21 cellular contexts compared by ENCODE assay signal in genomic region chr12:31218203-31219025, GRCh38.
"Had no signal": no experiment of that assay in that cellular context is flagged by ENCODE, and none has a peak within 500 bp of the region (broad histone marks: within the 10 kb centered on the region; RNA-seq: fewer than 3 reads in every experiment).

No MANE protein-coding gene starts in this region.

- H3K9me3 Mint-ChIP-seq: activated B cell treated with CpG ODN at 0.5 μM for 24 hours; activated CD8-positive, alpha-beta T cell treated with anti-CD3 and anti-CD28 coated beads for 36 hours; activated naive CD4-positive, alpha-beta T cell treated with anti-CD3 and anti-CD28 coated beads for 36 hours; activated T-cell treated with anti-CD3 and anti-CD28 coated beads, Interleukin-2, amount 50 U/mL, for 24 hours; memory B cell; naive thymus-derived CD4-positive, alpha-beta T cell; stimulated activated naive CD8-positive, alpha-beta T cell treated with anti-CD3 and anti-CD28 coated beads, Interleukin-15, amount 100 ng/mL, for 72 hours had no signal

- H3K4me1 Mint-ChIP-seq: activated B cell treated with CpG ODN at 0.5 μM for 24 hours; memory B cell; naive thymus-derived CD4-positive, alpha-beta T cell; stimulated activated naive CD8-positive, alpha-beta T cell treated with anti-CD3 and anti-CD28 coated beads, Interleukin-15, amount 100 ng/mL, for 72 hours had no signal

- H3K4me3 Mint-ChIP-seq: activated B cell treated with CpG ODN at 0.5 μM for 24 hours; activated CD8-positive, alpha-beta T cell treated with anti-CD3 and anti-CD28 coated beads for 36 hours; activated naive CD4-positive, alpha-beta T cell treated with anti-CD3 and anti-CD28 coated beads for 36 hours; activated T-cell treated with anti-CD3 and anti-CD28 coated beads, Interleukin-2, amount 50 U/mL, for 24 hours; memory B cell; naive thymus-derived CD4-positive, alpha-beta T cell; stimulated activated naive CD8-positive, alpha-beta T cell treated with anti-CD3 and anti-CD28 coated beads, Interleukin-15, amount 100 ng/mL, for 72 hours had no signal

- H3K36me3 Mint-ChIP-seq: memory B cell; naive thymus-derived CD4-positive, alpha-beta T cell had no signal

- DNase-seq: activated B cell treated with CpG ODN at 0.5 μM for 24 hours; activated CD4-positive, alpha-beta T cell treated with anti-CD3 and anti-CD28 coated beads for 48 hours; activated CD8-positive, alpha-beta T cell treated with anti-CD3 and anti-CD28 coated beads for 36 hours; activated naive CD4-positive, alpha-beta T cell treated with anti-CD3 and anti-CD28 coated beads for 36 hours; activated T-cell treated with anti-CD3 and anti-CD28 coated beads, Interleukin-2, amount 50 U/mL, for 24 hours; body of pancreas; central memory CD4-positive, alpha-beta T cell; dorsolateral prefrontal cortex; foreskin melanocyte; hypothalamus; kidney glomerular epithelial cell; left ventricle myocardium inferior; naive thymus-derived CD4-positive, alpha-beta T cell; right lobe of liver; small intestine; stimulated activated CD4-positive, alpha-beta T cell treated with anti-CD3 and anti-CD28 coated beads, Interleukin-15, amount 100 ng/mL, for 24 hours; stimulated activated CD4-positive, alpha-beta T cell treated with anti-CD3 and anti-CD28 coated beads, Interleukin-2, amount 100 ng/mL, for 48 hours; stimulated activated naive CD8-positive, alpha-beta T cell treated with anti-CD3 and anti-CD28 coated beads, Interleukin-15, amount 100 ng/mL, for 72 hours; transverse colon had no signal

- ATAC-seq: activated CD8-positive, alpha-beta T cell treated with anti-CD3 and anti-CD28 coated beads for 36 hours; body of pancreas; naive thymus-derived CD4-positive, alpha-beta T cell; pancreas; right lobe of liver had no signal
